In the genomic region with DNA sequence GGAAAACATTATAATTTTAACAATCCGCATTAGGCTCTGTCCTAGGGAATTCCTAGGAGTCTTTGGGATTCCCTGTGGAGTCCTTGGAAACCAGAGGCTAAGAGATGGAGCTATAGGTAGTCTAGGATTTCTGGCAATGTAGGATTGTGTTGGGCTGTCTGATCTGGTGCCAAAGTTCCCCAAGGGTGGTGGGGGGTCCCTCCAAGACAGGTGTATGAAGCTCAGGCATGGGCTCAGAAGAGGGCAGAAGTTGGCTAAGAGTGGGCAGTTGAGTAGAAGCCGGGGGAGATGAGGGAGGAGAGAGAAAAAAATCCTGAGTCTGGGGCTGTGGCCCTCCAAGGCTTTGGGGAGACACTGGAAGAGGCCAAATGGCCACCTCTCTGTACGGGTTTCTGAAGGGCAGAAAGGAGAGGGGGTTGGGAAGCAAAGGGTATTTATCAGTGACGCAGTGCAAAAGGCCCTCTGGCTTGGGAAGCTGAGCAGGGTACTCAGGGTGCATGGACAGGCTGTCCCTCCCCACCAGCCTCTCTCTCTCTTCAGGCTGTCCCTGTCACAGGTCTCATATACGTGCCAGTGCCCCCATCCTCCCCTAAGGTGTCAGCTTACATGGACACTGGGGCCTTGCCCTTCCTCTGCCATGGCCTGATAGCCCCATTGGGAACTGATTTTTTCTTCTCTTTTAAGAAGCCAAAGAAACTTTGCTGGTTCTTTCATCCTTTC, we compare ENCODE assay signal across 15 cellular contexts. TPM values are rescaled to one million over a fixed set of nuclear protein-coding genes. Genes with fewer than 3 reads are reported as not detected.
DNase-seq lines count a peak whose midpoint lies in the region; ATAC-seq and TF ChIP-seq lines count a peak whose summit lies in the region.
"Had no signal": no experiment of that assay in that cellular context is flagged by ENCODE, and none has a peak within 500 bp of the region (broad histone marks: within the 10 kb centered on the region; RNA-seq: fewer than 3 reads in every experiment).

No MANE protein-coding gene starts in this region.

- DNase-seq in SK-N-SH (peak; percentile 29), fibroblast of mammary gland (ENCODE audit: low read depth) (peak; percentile 29), neural crest cell (ENCODE audit: low read depth, low spot score) (no peak), upper lobe of right lung (no peak), NCI-H2227 (lab: John Stamatoyannopoulos, UW; ENCODE audit: unreplicated experiment) (no peak)
- DNase-seq: activated T-cell treated with anti-CD3 and anti-CD28 coated beads, Interleukin-2, amount 50 U/mL, for 24 hours; COR-L47; PC-9; substantia nigra had no signal

- peaks cover 4% of the 10 kb centered on the region for H3K9me3 Mint-ChIP-seq in neural crest cell
- H3K9me3 Mint-ChIP-seq: activated T-cell treated with anti-CD3 and anti-CD28 coated beads, Interleukin-2, amount 50 U/mL, for 24 hours had no signal

- H3K36me3 Mint-ChIP-seq in neural crest cell (ENCODE audit: low read depth), result peaks cover 5% of the 10 kb centered on the region
- H3K36me3 Mint-ChIP-seq: naive thymus-derived CD8-positive, alpha-beta T cell had no signal

- H3K27ac ChIP-seq in SK-N-SH (ENCODE audit: low read depth in 2 of 2, low read length in 1 of 2), result no peak overlapping the region
- peak overlapping the region; percentile 88 for H3K27ac ChIP-seq in upper lobe of right lung
- H3K27ac ChIP-seq: PC-9 had no signal

- H3K36me3 ChIP-seq in SK-N-SH (replicated peaks in 1 of 2; ENCODE audit: control insufficient read depth in 1 of 2, insufficient read depth in 2 of 2, low read length in 1 of 2) (no peaks in the 10 kb centered on the region), upper lobe of right lung (no peaks in the 10 kb centered on the region)

- H3K4me3 ChIP-seq in SK-N-SH (ENCODE audit: low read depth in 2 of 2, low read length in 1 of 2) (no peak overlapping the region), fibroblast of mammary gland (ENCODE audit: control insufficient read depth, low read depth, low read length) (peak overlapping the region; percentile 7), upper lobe of right lung (peak overlapping the region; percentile 70)
- H3K4me3 ChIP-seq: HAP-1 had no signal

- ATAC-seq in SK-N-SH treated with all-trans-retinoic acid at 6 μM for 48 hours (no peak), upper lobe of right lung (no peak), GM18907 (IDR thresholded peaks at IDR 0.05; ENCODE audit: unreplicated experiment) (no peak), HG02885 (IDR thresholded peaks at IDR 0.05; ENCODE audit: poor library complexity, unreplicated experiment) (no peak)
- ATAC-seq: naive thymus-derived CD8-positive, alpha-beta T cell had no signal

- H2AFZ ChIP-seq in SK-N-SH (ENCODE audit: low read depth), result no peak overlapping the region

- H3K4me3 Mint-ChIP-seq in neural crest cell, result peak overlapping the region; percentile 83
- H3K4me3 Mint-ChIP-seq: activated T-cell treated with anti-CD3 and anti-CD28 coated beads, Interleukin-2, amount 50 U/mL, for 24 hours had no signal

- H3K79me2 ChIP-seq in SK-N-SH (ENCODE audit: insufficient read depth), result no peaks in the 10 kb centered on the region

- CTCF ChIA-PET in SK-N-SH (lab: Yijun Ruan, JAX), result interaction anchor here (0.5 to 10.9 kb wide), 3 partner anchors 12 to 49 kb away, joined by 3 to 270 read pairs (median 29); partner anchors contain the start of gene HOXA7

- H3K27me3 Mint-ChIP-seq in neural crest cell (ENCODE audit: low read depth), result peaks cover 100% of the 10 kb centered on the region

- no peaks in the 10 kb centered on the region for H3F3A ChIP-seq in SK-N-SH (replicated peaks; ENCODE audit: insufficient read depth)

- no peak overlapping the region for H3K9ac ChIP-seq in SK-N-SH

- no peak for TF ChIP-seq EP300 in SK-N-SH (IDR thresholded peaks at IDR 0.05; ENCODE audit: borderline replicate concordance in 1 of 2, low read depth in 1 of 2, low read length in 1 of 2)

- intact Hi-C loops in upper lobe of right lung (cut with DNase I), result no loop called here

- no peaks in the 10 kb centered on the region for H3K9me2 ChIP-seq in SK-N-SH

- H3K4me1 ChIP-seq in SK-N-SH (ENCODE audit: control insufficient read depth in 1 of 2, insufficient read depth in 2 of 2, low read depth in 1 of 2, low read length in 1 of 2), result peaks cover 12 to 20% of the 10 kb centered on the region in 2 experiments; a peak in 1 of 4 replicates
- H3K4me1 ChIP-seq in upper lobe of right lung, result peaks cover 15% of the 10 kb centered on the region

- H3K9me3 ChIP-seq in SK-N-SH, result no peaks in the 10 kb centered on the region
- no peaks in the 10 kb centered on the region for H3K9me3 ChIP-seq in upper lobe of right lung
- H3K9me3 ChIP-seq: HAP-1 had no signal

- no peak overlapping the region for H3K27ac Mint-ChIP-seq in neural crest cell (ENCODE audit: unreplicated experiment)
- H3K27ac Mint-ChIP-seq: activated T-cell treated with anti-CD3 and anti-CD28 coated beads, Interleukin-2, amount 50 U/mL, for 24 hours; naive thymus-derived CD8-positive, alpha-beta T cell had no signal

- no peaks in the 10 kb centered on the region for H4K20me1 ChIP-seq in SK-N-SH (ENCODE audit: insufficient read depth)

- WGBS in SK-N-SH (ENCODE audit: low lambda C conversion rate), result 24% methylated on average over 5 of the region's 5 CpGs

- POLR2A ChIA-PET in SK-N-SH (lab: Yijun Ruan, JAX), result no interaction called here

- no peak overlapping the region for H3K4me2 ChIP-seq in SK-N-SH

- no peak for TF ChIP-seq RAD21 in SK-N-SH (IDR thresholded peaks at IDR 0.05; ENCODE audit: low read length)

- TF ChIP-seq CTCF in SK-N-SH (IDR thresholded peaks at IDR 0.05) (no peak), fibroblast of mammary gland (conservative IDR thresholded peaks at IDR 0.05; ENCODE audit: control insufficient read depth, insufficient read depth, low read depth, low read length) (no peak), neural crest cell (conservative IDR thresholded peaks at IDR 0.05) (no peak), upper lobe of right lung (IDR thresholded peaks at IDR 0.05) (no peak)

- H3K4me1 Mint-ChIP-seq in neural crest cell, result peaks cover 39% of the 10 kb centered on the region

- H3K27me3 ChIP-seq in SK-N-SH (ENCODE audit: insufficient read depth) (peaks cover 100% of the 10 kb centered on the region), upper lobe of right lung (peaks cover 68% of the 10 kb centered on the region)

TF ChIP-seq in SK-N-SH, 30 proteins besides CTCF, POLR2A, EP300 and RAD21 (continues in another document):
- no peak for TF ChIP-seq RFX5 (IDR thresholded peaks at IDR 0.05; ENCODE audit: low read length)
- TF ChIP-seq NRF1 (IDR thresholded peaks at IDR 0.05; ENCODE audit: low read depth, low read length), result no peak
- TF ChIP-seq, protein P1, sequence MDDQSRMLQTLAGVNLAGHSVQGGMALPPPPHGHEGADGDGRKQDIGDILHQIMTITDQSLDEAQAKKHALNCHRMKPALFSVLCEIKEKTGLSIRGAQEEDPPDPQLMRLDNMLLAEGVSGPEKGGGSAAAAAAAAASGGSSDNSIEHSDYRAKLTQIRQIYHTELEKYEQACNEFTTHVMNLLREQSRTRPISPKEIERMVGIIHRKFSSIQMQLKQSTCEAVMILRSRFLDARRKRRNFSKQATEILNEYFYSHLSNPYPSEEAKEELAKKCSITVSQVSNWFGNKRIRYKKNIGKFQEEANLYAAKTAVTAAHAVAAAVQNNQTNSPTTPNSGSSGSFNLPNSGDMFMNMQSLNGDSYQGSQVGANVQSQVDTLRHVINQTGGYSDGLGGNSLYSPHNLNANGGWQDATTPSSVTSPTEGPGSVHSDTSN (IDR thresholded peaks at IDR 0.05), result no peak
- no peak for TF ChIP-seq GATA2 (CRISPR knock-in tag; IDR thresholded peaks at IDR 0.05)
- TF ChIP-seq CHD2 (IDR thresholded peaks at IDR 0.05; ENCODE audit: low read length, partially characterized antibody), result no peak

TF ChIP-seq in SK-N-SH treated with all-trans-retinoic acid at 6 μM for 48 hours, 23 proteins besides CTCF, POLR2A, EP300 and RAD21 (continues in another document):
- no peak for TF ChIP-seq ZNF70 (CRISPR knock-in tag; IDR thresholded peaks at IDR 0.05)
- TF ChIP-seq, protein P2, sequence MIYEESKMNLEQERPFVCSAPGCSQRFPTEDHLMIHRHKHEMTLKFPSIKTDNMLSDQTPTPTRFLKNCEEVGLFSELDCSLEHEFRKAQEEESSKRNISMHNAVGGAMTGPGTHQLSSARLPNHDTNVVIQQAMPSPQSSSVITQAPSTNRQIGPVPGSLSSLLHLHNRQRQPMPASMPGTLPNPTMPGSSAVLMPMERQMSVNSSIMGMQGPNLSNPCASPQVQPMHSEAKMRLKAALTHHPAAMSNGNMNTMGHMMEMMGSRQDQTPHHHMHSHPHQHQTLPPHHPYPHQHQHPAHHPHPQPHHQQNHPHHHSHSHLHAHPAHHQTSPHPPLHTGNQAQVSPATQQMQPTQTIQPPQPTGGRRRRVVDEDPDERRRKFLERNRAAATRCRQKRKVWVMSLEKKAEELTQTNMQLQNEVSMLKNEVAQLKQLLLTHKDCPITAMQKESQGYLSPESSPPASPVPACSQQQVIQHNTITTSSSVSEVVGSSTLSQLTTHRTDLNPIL (CRISPR knock-in tag; IDR thresholded peaks at IDR 0.05; ENCODE audit: low read depth), result no peak
- TF ChIP-seq ZC3H10 (CRISPR knock-in tag; IDR thresholded peaks at IDR 0.05), result no peak
- TF ChIP-seq ZFP3 (CRISPR knock-in tag; IDR thresholded peaks at IDR 0.05), result no peak
- TF ChIP-seq ZNF565 (CRISPR knock-in tag; conservative IDR thresholded peaks at IDR 0.05; ENCODE audit: low read depth), result no peak
- no peak for TF ChIP-seq ZFP30 (CRISPR knock-in tag; IDR thresholded peaks at IDR 0.05)

RNA-seq across cellular contexts. Expression of gene HOXA6, which starts 0.9 kb away (rescaled TPM):
- not detected in 2 replicates for polyA plus RNA-seq in SK-N-SH (2012; rRNA removed)
- polyA plus RNA-seq in SK-N-SH (2012; cell fraction: cytosol; rRNA removed), result not detected in 2 replicates
- not detected in 2 replicates for polyA plus RNA-seq in SK-N-SH (2012; cell fraction: nucleus; rRNA removed)
- 1.6 and 2.0 TPM in 2 replicates for total RNA-seq in neural crest cell
- total RNA-seq in upper lobe of right lung, result 6.5 TPM
- total RNA-seq: A673; naive thymus-derived CD8-positive, alpha-beta T cell had no signal
- polyA plus RNA-seq: naive thymus-derived CD8-positive, alpha-beta T cell had no signal

RNA-seq across cellular contexts. Expression of gene HOXA5, which starts 3.2 kb away (rescaled TPM):
- polyA plus RNA-seq in SK-N-SH (2012; rRNA removed), result not detected in 2 replicates
- polyA plus RNA-seq in SK-N-SH (2012; cell fraction: cytosol; rRNA removed), result not detected in 2 replicates
- not detected in 2 replicates for polyA plus RNA-seq in SK-N-SH (2012; cell fraction: nucleus; rRNA removed)
- total RNA-seq in neural crest cell, result 3.2 and 4.3 TPM in 2 replicates
- total RNA-seq in upper lobe of right lung, result 16.0 TPM
- total RNA-seq: A673; naive thymus-derived CD8-positive, alpha-beta T cell had no signal
- polyA plus RNA-seq: naive thymus-derived CD8-positive, alpha-beta T cell had no signal

RNA-seq across cellular contexts. Expression of gene HOXA3, which starts 5.7 kb away (rescaled TPM):
- 0.15 TPM in 1 of 2 replicates, not detected in the other for polyA plus RNA-seq in SK-N-SH (2012; rRNA removed)
- polyA plus RNA-seq in SK-N-SH (2012; cell fraction: cytosol; rRNA removed), result not detected in 2 replicates
- not detected in 2 replicates for polyA plus RNA-seq in SK-N-SH (2012; cell fraction: nucleus; rRNA removed)
- total RNA-seq in neural crest cell (10.6 and 11.3 TPM in 2 replicates), upper lobe of right lung (8.7 TPM)
- total RNA-seq: A673; naive thymus-derived CD8-positive, alpha-beta T cell had no signal
- polyA plus RNA-seq: naive thymus-derived CD8-positive, alpha-beta T cell had no signal

RNA-seq across cellular contexts. Expression of gene HOXA7, which starts 9.8 kb away (rescaled TPM):
- not detected in 2 replicates for polyA plus RNA-seq in SK-N-SH (2012; rRNA removed)
- not detected in 2 replicates for polyA plus RNA-seq in SK-N-SH (2012; cell fraction: cytosol; rRNA removed)
- not detected in 2 replicates for polyA plus RNA-seq in SK-N-SH (2012; cell fraction: nucleus; rRNA removed)
- total RNA-seq in neural crest cell (7.1 and 8.8 TPM in 2 replicates), upper lobe of right lung (2.9 TPM)
- total RNA-seq: naive thymus-derived CD8-positive, alpha-beta T cell; PC-9 had no signal
- polyA plus RNA-seq: naive thymus-derived CD8-positive, alpha-beta T cell had no signal

RNA-seq across cellular contexts. Expression of gene HOXA4, which starts 16.1 kb away (rescaled TPM):
- not detected in 2 replicates for polyA plus RNA-seq in SK-N-SH (2012; rRNA removed)
- not detected in 2 replicates for polyA plus RNA-seq in SK-N-SH (2012; cell fraction: cytosol; rRNA removed)
- polyA plus RNA-seq in SK-N-SH (2012; cell fraction: nucleus; rRNA removed), result not detected in 2 replicates
- total RNA-seq in neural crest cell, result 0.68 and 0.96 TPM in 2 replicates
- total RNA-seq in upper lobe of right lung, result 7.1 TPM
- total RNA-seq: A673, PC-9 had no signal

Comparison
In these comparisons a context has a peak if more than half of its experiments do, and no peak if none do; other contexts are left out.
1. DNase-seq: peak in SK-N-SH (single experiment) and fibroblast of mammary gland (single experiment); none in neural crest cell (single experiment), upper lobe of right lung (single experiment) and NCI-H2227 (single experiment).
2. H3K4me3 ChIP-seq: peak in fibroblast of mammary gland (single experiment) and upper lobe of right lung (single experiment); none in SK-N-SH (0 of 2).